In genomic region chr9:130785053-130785452, GRCh38 we compare ENCODE assay signal across 20 cellular contexts.
"Had no signal": no experiment of that assay in that cellular context is flagged by ENCODE, and none has a peak within 500 bp of the region (broad histone marks: within the 10 kb centered on the region; RNA-seq: fewer than 3 reads in every experiment).

No MANE protein-coding gene starts in this region.

- H3K36me3 ChIP-seq: esophagus squamous epithelium, prostate gland, spleen, thoracic aorta, upper lobe of left lung, vagina had no signal

- DNase-seq: activated CD4-positive, alpha-beta T cell treated with anti-CD3 and anti-CD28 coated beads, Interleukin-2, amount 50 U/mL, for 48 hours; activated CD8-positive, alpha-beta memory T cell treated with anti-CD3 and anti-CD28 coated beads for 24 hours; activated effector memory CD4-positive, alpha-beta T cell treated with Interleukin-2 at 50 U/mL for 16 hours; activated naive CD4-positive, alpha-beta T cell treated with Interleukin-2 at 50 U/mL for 16 hours; anterior cingulate cortex; dermis blood vessel endothelial cell; effector CD4-positive, alpha-beta T cell; esophagus squamous epithelium; foreskin melanocyte; mammary epithelial cell; naive thymus-derived CD8-positive, alpha-beta T cell; retina; spleen; stimulated activated naive CD8-positive, alpha-beta T cell treated with anti-CD3 and anti-CD28 coated beads, Interleukin-15, Interleukin-2, amounts not matched to agents 100 U/mL and 50 U/mL, for 24 hours; T-helper 2 cell; upper lobe of left lung had no signal

- H3K9me3 ChIP-seq: prostate gland had no signal

- H3K27me3 ChIP-seq: esophagus squamous epithelium, spleen, upper lobe of left lung, vagina had no signal

- H3K4me1 ChIP-seq: prostate gland had no signal

- H3K27ac ChIP-seq: prostate gland, spleen, upper lobe of left lung had no signal

- ATAC-seq: naive thymus-derived CD8-positive, alpha-beta T cell; stimulated activated naive CD8-positive, alpha-beta T cell treated with anti-CD3 and anti-CD28 coated beads, Interleukin-15, Interleukin-2, amounts not matched to agents 100 U/mL and 50 U/mL, for 24 hours; WTC11 had no signal

- H3K4me3 ChIP-seq: esophagus squamous epithelium, prostate gland, spleen, thoracic aorta, upper lobe of left lung, vagina had no signal
